ENCODE assay signal across 18 cellular contexts in genomic region chrX:41327359-41327758, GRCh38. TPM values are rescaled to one million over a fixed set of nuclear protein-coding genes. Genes with fewer than 3 reads are reported as not detected.
DNase-seq lines count a peak whose midpoint lies in the region; ATAC-seq and TF ChIP-seq lines count a peak whose summit lies in the region.
"Had no signal": no experiment of that assay in that cellular context is flagged by ENCODE, and none has a peak within 500 bp of the region (broad histone marks: within the 10 kb centered on the region; RNA-seq: fewer than 3 reads in every experiment).

No MANE protein-coding gene starts in this region.

- no peak for TF ChIP-seq CTCF in WTC11 (IDR thresholded peaks at IDR 0.05)

- peak overlapping the region; percentile 40 for H3K27ac Mint-ChIP-seq in activated CD4-positive, alpha-beta T cell treated with anti-CD3 and anti-CD28 coated beads, Interleukin-2, amount 10 ng/mL, durations not matched to agents 24 days and 14 days
- peak overlapping the region; percentile 71 for H3K27ac Mint-ChIP-seq in activated naive CD4-positive, alpha-beta T cell treated with anti-CD3 and anti-CD28 coated beads, Interleukin-2, amount 10 ng/mL, durations not matched to agents 7 days and 5 days
- H3K27ac Mint-ChIP-seq in T-helper 17 cell = no peak overlapping the region
- H3K27ac Mint-ChIP-seq in memory B cell = peak overlapping the region; percentile 38
- no peak overlapping the region for H3K27ac Mint-ChIP-seq in WTC11
- H3K27ac Mint-ChIP-seq: B cell; CD4-positive, alpha-beta T cell; CD8-positive, alpha-beta T cell had no signal

- ATAC-seq in T-helper 17 cell (no peak), memory B cell (ENCODE audit: low read depth) (no peak), WTC11 (no peak)
- ATAC-seq: A549; CD8-positive, alpha-beta T cell had no signal

- H3K4me1 Mint-ChIP-seq in activated CD4-positive, alpha-beta T cell treated with anti-CD3 and anti-CD28 coated beads, Interleukin-2, amount 10 ng/mL, durations not matched to agents 24 days and 14 days = peaks cover 13% of the 10 kb centered on the region
- H3K4me1 Mint-ChIP-seq in activated naive CD4-positive, alpha-beta T cell treated with anti-CD3 and anti-CD28 coated beads, Interleukin-2, amount 10 ng/mL, durations not matched to agents 7 days and 5 days = peaks cover 23% of the 10 kb centered on the region
- H3K4me1 Mint-ChIP-seq in T-helper 17 cell = peaks cover 8% of the 10 kb centered on the region
- peaks cover 3% of the 10 kb centered on the region for H3K4me1 Mint-ChIP-seq in memory B cell
- peaks cover 31% of the 10 kb centered on the region for H3K4me1 Mint-ChIP-seq in WTC11

- CTCF ChIA-PET in activated naive CD4-positive, alpha-beta T cell treated with anti-CD3 and anti-CD28 coated beads, Interleukin-2, amount 10 ng/mL, durations not matched to agents 7 days and 5 days (lab: Charles Lee) = no interaction called here
- CTCF ChIA-PET in WTC11 (lab: Charles Lee) = no interaction called here

- no peaks in the 10 kb centered on the region for H3K27me3 Mint-ChIP-seq in activated CD4-positive, alpha-beta T cell treated with anti-CD3 and anti-CD28 coated beads, Interleukin-2, amount 10 ng/mL, durations not matched to agents 24 days and 14 days
- H3K27me3 Mint-ChIP-seq in activated naive CD4-positive, alpha-beta T cell treated with anti-CD3 and anti-CD28 coated beads, Interleukin-2, amount 10 ng/mL, durations not matched to agents 7 days and 5 days = peaks cover 7% of the 10 kb centered on the region
- H3K27me3 Mint-ChIP-seq in T-helper 17 cell = no peaks in the 10 kb centered on the region
- peaks cover 4% of the 10 kb centered on the region for H3K27me3 Mint-ChIP-seq in memory B cell
- no peaks in the 10 kb centered on the region for H3K27me3 Mint-ChIP-seq in WTC11 (ENCODE audit: low read depth)
- H3K27me3 Mint-ChIP-seq: B cell; CD4-positive, alpha-beta T cell had no signal

- H3K36me3 Mint-ChIP-seq in activated CD4-positive, alpha-beta T cell treated with anti-CD3 and anti-CD28 coated beads, Interleukin-2, amount 10 ng/mL, durations not matched to agents 24 days and 14 days (ENCODE audit: low read depth) = no peaks in the 10 kb centered on the region
- no peaks in the 10 kb centered on the region for H3K36me3 Mint-ChIP-seq in activated naive CD4-positive, alpha-beta T cell treated with anti-CD3 and anti-CD28 coated beads, Interleukin-2, amount 10 ng/mL, durations not matched to agents 7 days and 5 days
- no peaks in the 10 kb centered on the region for H3K36me3 Mint-ChIP-seq in T-helper 17 cell (ENCODE audit: low read depth)
- peaks cover 2% of the 10 kb centered on the region for H3K36me3 Mint-ChIP-seq in memory B cell
- no peaks in the 10 kb centered on the region for H3K36me3 Mint-ChIP-seq in WTC11
- H3K36me3 Mint-ChIP-seq: CD8-positive, alpha-beta T cell had no signal

- POLR2A ChIA-PET in WTC11 (lab: Charles Lee) = no interaction called here

- intact Hi-C loops in activated CD4-positive, alpha-beta T cell treated with anti-CD3 and anti-CD28 coated beads, Interleukin-2, amount 10 ng/mL, durations not matched to agents 24 days and 14 days (cut with micrococcal nuclease) = no loop called here

- H3K9me3 ChIP-seq in T-helper 17 cell (ENCODE audit: control insufficient read depth, low read length, poor library complexity, severe bottlenecking) = no peaks in the 10 kb centered on the region
- H3K9me3 ChIP-seq: A549; BLaER1 treated with 17β-estradiol and CSF1 and Interleukin-3, amounts not matched to agents 10 nM and 100 nM; Caco-2 had no signal

- no peaks in the 10 kb centered on the region for H3K9me3 Mint-ChIP-seq in activated CD4-positive, alpha-beta T cell treated with anti-CD3 and anti-CD28 coated beads, Interleukin-2, amount 10 ng/mL, durations not matched to agents 24 days and 14 days
- H3K9me3 Mint-ChIP-seq in activated naive CD4-positive, alpha-beta T cell treated with anti-CD3 and anti-CD28 coated beads, Interleukin-2, amount 10 ng/mL, durations not matched to agents 7 days and 5 days = no peaks in the 10 kb centered on the region
- H3K9me3 Mint-ChIP-seq in memory B cell = no peaks in the 10 kb centered on the region
- no peaks in the 10 kb centered on the region for H3K9me3 Mint-ChIP-seq in WTC11
- H3K9me3 Mint-ChIP-seq: CD4-positive, alpha-beta T cell; CD8-positive, alpha-beta T cell had no signal

- no peak overlapping the region for H3K4me3 Mint-ChIP-seq in activated CD4-positive, alpha-beta T cell treated with anti-CD3 and anti-CD28 coated beads, Interleukin-2, amount 10 ng/mL, durations not matched to agents 24 days and 14 days
- H3K4me3 Mint-ChIP-seq in activated naive CD4-positive, alpha-beta T cell treated with anti-CD3 and anti-CD28 coated beads, Interleukin-2, amount 10 ng/mL, durations not matched to agents 7 days and 5 days = no peak overlapping the region
- peak overlapping the region; percentile 58 for H3K4me3 Mint-ChIP-seq in T-helper 17 cell
- no peak overlapping the region for H3K4me3 Mint-ChIP-seq in memory B cell
- no peak overlapping the region for H3K4me3 Mint-ChIP-seq in WTC11
- H3K4me3 Mint-ChIP-seq: B cell; CD4-positive, alpha-beta T cell; CD8-positive, alpha-beta T cell had no signal

- DNase-seq in activated CD4-positive, alpha-beta T cell treated with anti-CD3 and anti-CD28 coated beads, Interleukin-2, amount 10 ng/mL, durations not matched to agents 24 days and 14 days = no peak
- no peak for DNase-seq in activated CD4-positive, alpha-beta T cell treated with anti-CD3 and anti-CD28 coated beads for 4 hours
- no peak for DNase-seq in activated naive CD4-positive, alpha-beta T cell treated with anti-CD3 and anti-CD28 coated beads, Interleukin-2, amount 10 ng/mL, durations not matched to agents 7 days and 5 days
- no peak for DNase-seq in activated naive CD4-positive, alpha-beta T cell treated with Interleukin-2 at 50 U/mL for 16 hours
- DNase-seq in T-helper 17 cell = no peak
- no peak for DNase-seq in memory B cell (ENCODE audit: low spot score in 2 of 2)
- DNase-seq in WTC11 (ENCODE audit: low spot score) = no peak
- DNase-seq in dermis blood vessel endothelial cell = no peak
- DNase-seq: AML-193; Caco-2; Calu3; CD4-positive, alpha-beta T cell; CD8-positive, alpha-beta T cell; DMS79 treated with DMSO at 0.1 percent for 48 hours; GF-D8 had no signal

TF ChIP-seq in WTC11, 78 proteins besides CTCF, POLR2A, EP300 and RAD21 (continues in another document):
- TF ChIP-seq ZNF416 (CRISPR knock-in tag; IDR thresholded peaks at IDR 0.05) = no peak
- TF ChIP-seq NR3C1 (CRISPR knock-in tag; conservative IDR thresholded peaks at IDR 0.05; ENCODE audit: low read depth) = no peak
- TF ChIP-seq NFATC4 (CRISPR knock-in tag; IDR thresholded peaks at IDR 0.05) = no peak
- TF ChIP-seq MLX (CRISPR knock-in tag; IDR thresholded peaks at IDR 0.05) = no peak
- no peak for TF ChIP-seq ATF2 (CRISPR knock-in tag; IDR thresholded peaks at IDR 0.05; ENCODE audit: borderline replicate concordance, low read depth)
- no peak for TF ChIP-seq ZNF425 (CRISPR knock-in tag; conservative IDR thresholded peaks at IDR 0.05)
- no peak for TF ChIP-seq NR1H2 (CRISPR knock-in tag; IDR thresholded peaks at IDR 0.05)
- TF ChIP-seq CDX4 (CRISPR knock-in tag; IDR thresholded peaks at IDR 0.05; ENCODE audit: borderline replicate concordance) = no peak
- no peak for TF ChIP-seq TEAD1 (CRISPR knock-in tag; IDR thresholded peaks at IDR 0.05)
- no peak for TF ChIP-seq SMAD3 (CRISPR knock-in tag; IDR thresholded peaks at IDR 0.05; ENCODE audit: borderline replicate concordance)
- no peak for TF ChIP-seq ZBTB21 (CRISPR knock-in tag; IDR thresholded peaks at IDR 0.05; ENCODE audit: borderline replicate concordance)

RNA-seq across cellular contexts. Expression of gene DDX3X, which starts 6.6 kb away (rescaled TPM):
- 307 and 313 TPM in 2 replicates for total RNA-seq in activated CD4-positive, alpha-beta T cell treated with anti-CD3 and anti-CD28 coated beads, Interleukin-2, amount 10 ng/mL, durations not matched to agents 24 days and 14 days
- 100 to 1,000 TPM; 795 to 944 TPM for total RNA-seq in T-helper 17 cell
- 228 to 250 TPM (median 236 TPM) in 3 replicates for total RNA-seq in WTC11 (2021)
- total RNA-seq in dermis blood vessel endothelial cell = 426 and 470 TPM in 2 replicates

Comparison
In these comparisons a context has a peak if more than half of its experiments do, and no peak if none do; other contexts are left out.
1. H3K27ac Mint-ChIP-seq: peak in activated CD4-positive, alpha-beta T cell treated with anti-CD3 and anti-CD28 coated beads, Interleukin-2, amount 10 ng/mL, durations not matched to agents 24 days and 14 days (single experiment), activated naive CD4-positive, alpha-beta T cell treated with anti-CD3 and anti-CD28 coated beads, Interleukin-2, amount 10 ng/mL, durations not matched to agents 7 days and 5 days (single experiment) and memory B cell (single experiment); none in T-helper 17 cell (single experiment) and WTC11 (single experiment).